ENCODE assay signal across 23 cellular contexts in the genomic region with DNA sequence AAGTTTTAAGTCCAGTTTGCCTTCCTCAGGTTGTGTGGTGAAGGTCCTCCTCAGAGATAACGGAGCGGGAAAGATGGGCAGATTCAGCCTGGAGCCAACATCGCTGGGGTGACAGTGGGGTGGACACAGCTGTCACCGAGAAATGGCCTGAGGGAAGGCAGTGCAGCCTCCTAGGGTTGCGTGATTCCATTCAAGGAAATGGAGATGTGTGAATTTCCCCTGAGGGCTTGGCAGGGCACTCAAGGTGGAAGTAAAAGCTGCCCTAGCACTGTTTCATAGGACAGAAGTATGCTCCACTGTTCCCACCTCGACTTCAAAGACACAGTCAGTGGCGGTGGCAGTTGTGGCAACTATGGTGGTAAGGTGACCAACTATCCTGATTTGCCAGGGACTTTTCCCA. TPM values are rescaled to one million over a fixed set of nuclear protein-coding genes. Genes with fewer than 3 reads are reported as not detected.
A peak's percentile ranks its signal among the peaks of the same experiment; 100 is the strongest.
DNase-seq lines count a peak whose midpoint lies in the region; ATAC-seq and TF ChIP-seq lines count a peak whose summit lies in the region.
"Had no signal": no experiment of that assay in that cellular context is flagged by ENCODE, and none has a peak within 500 bp of the region (broad histone marks: within the 10 kb centered on the region; RNA-seq: fewer than 3 reads in every experiment).

No MANE protein-coding gene starts in this region.

- no peak for TF ChIP-seq CTCF in CD14-positive monocyte (IDR thresholded peaks at IDR 0.05)
- no peak for TF ChIP-seq CTCF in endothelial cell (IDR thresholded peaks at IDR 0.05; ENCODE audit: unreplicated experiment)
- TF ChIP-seq CTCF in PC-3 (conservative IDR thresholded peaks at IDR 0.05; ENCODE audit: low read depth, low read length) = no peak

- DNase-seq in CD14-positive monocyte (ENCODE audit: low spot score) (no peak), NCI-H146 (lab: John Stamatoyannopoulos, UW) (peak; percentile 75), endothelial cell (ENCODE audit: low spot score) (no peak), retina (peak; percentile 15), germinal center (ENCODE audit: low spot score) (no peak), PC-3 (no peak)
- DNase-seq in naive thymus-derived CD4-positive, alpha-beta T cell = no peak
- DNase-seq: CD8-positive, alpha-beta T cell; DND-41; Kasumi-1; NCI-H1092; NCI-H1436; NCI-H2029; NCI-H2171; NCI-H446; NCI-H526; OCI-M1; SHP77 treated with DMSO at 0.1 percent for 48 hours; SW 1271 had no signal

- peak overlapping the region in 5 of 7 donors; percentile 30 to 75 (median 35) for H3K27ac Mint-ChIP-seq in CD14-positive monocyte
- H3K27ac Mint-ChIP-seq in endothelial cell (ENCODE audit: unreplicated experiment) = peak overlapping the region; percentile 28
- peak overlapping the region in 1 of 9 donors; percentile 59 for H3K27ac Mint-ChIP-seq in naive thymus-derived CD4-positive, alpha-beta T cell
- H3K27ac Mint-ChIP-seq: CD8-positive, alpha-beta T cell had no signal

- H3K27me3 ChIP-seq in PC-3 (ENCODE audit: low read length) = no peaks in the 10 kb centered on the region
- H3K27me3 ChIP-seq in naive thymus-derived CD4-positive, alpha-beta T cell (ENCODE audit: control insufficient read depth in 2 of 2, insufficient read depth in 2 of 2, low read length in 2 of 2) = no peaks in the 10 kb centered on the region
- H3K27me3 ChIP-seq: BLaER1 had no signal

- POLR2A ChIA-PET in PC-3 (lab: Charles Lee; ENCODE audit: unreplicated experiment) = no interaction called here
- POLR2A ChIA-PET in naive thymus-derived CD4-positive, alpha-beta T cell (lab: Charles Lee) = no interaction called here

- no peaks in the 10 kb centered on the region for H3K36me3 ChIP-seq in PC-3 (ENCODE audit: low read depth, low read length)
- H3K36me3 ChIP-seq in naive thymus-derived CD4-positive, alpha-beta T cell (ENCODE audit: control insufficient read depth in 2 of 3, insufficient read depth in 3 of 3, low read length in 3 of 3) = no peaks in the 10 kb centered on the region
- H3K36me3 ChIP-seq: BLaER1 had no signal

- no peaks in the 10 kb centered on the region for H3K9me2 ChIP-seq in PC-3 (replicated peaks; ENCODE audit: low read length)

- no peaks in the 10 kb centered on the region for H3K79me2 ChIP-seq in PC-3 (ENCODE audit: low read length)

- H3K9me3 ChIP-seq in PC-3 (ENCODE audit: low read length) = no peaks in the 10 kb centered on the region
- H3K9me3 ChIP-seq in naive thymus-derived CD4-positive, alpha-beta T cell (ENCODE audit: control insufficient read depth in 2 of 3, low read length in 3 of 3) = no peaks in the 10 kb centered on the region
- H3K9me3 ChIP-seq: BLaER1 had no signal

- H3K9me3 Mint-ChIP-seq in CD14-positive monocyte (peaks cover 0 to 3% (median 0%) of the 10 kb centered on the region in 7 donors), endothelial cell (ENCODE audit: unreplicated experiment) (no peaks in the 10 kb centered on the region)
- H3K9me3 Mint-ChIP-seq in naive thymus-derived CD4-positive, alpha-beta T cell = no peaks in the 10 kb centered on the region
- H3K9me3 Mint-ChIP-seq: CD8-positive, alpha-beta T cell had no signal

- no peaks in the 10 kb centered on the region for H3F3A ChIP-seq in PC-3 (ENCODE audit: low read length, unreplicated experiment)

- H3K4me1 Mint-ChIP-seq in CD14-positive monocyte (peaks cover 81% of the 10 kb centered on the region), endothelial cell (ENCODE audit: unreplicated experiment) (peaks cover 21% of the 10 kb centered on the region)
- H3K4me1 Mint-ChIP-seq in naive thymus-derived CD4-positive, alpha-beta T cell = peaks cover 0 to 6% (median 4%) of the 10 kb centered on the region in 7 donors

- no TSS peak for BruUV-seq in PC-3 (replicated peaks; lab: Mats Ljungman, UMichigan)

- CTCF ChIA-PET in PC-3 (lab: Charles Lee) = no interaction called here
- CTCF ChIA-PET in naive thymus-derived CD4-positive, alpha-beta T cell (lab: Charles Lee) = interaction anchor here (1.0 kb wide), 1 partner anchor 44 kb away, joined by 3 read pairs; no protein-coding TSS in a partner anchor

- H3K4me3 Mint-ChIP-seq in CD14-positive monocyte = no peak overlapping the region
- no peak overlapping the region for H3K4me3 Mint-ChIP-seq in endothelial cell (ENCODE audit: unreplicated experiment)
- no peak overlapping the region for H3K4me3 Mint-ChIP-seq in naive thymus-derived CD4-positive, alpha-beta T cell
- H3K4me3 Mint-ChIP-seq: CD8-positive, alpha-beta T cell had no signal

- ATAC-seq in PC-3 (no peak), GM21423 (IDR thresholded peaks at IDR 0.05; ENCODE audit: unreplicated experiment) (no peak)
- ATAC-seq in naive thymus-derived CD4-positive, alpha-beta T cell = no peak
- ATAC-seq: CD8-positive, alpha-beta T cell had no signal

- H3K36me3 Mint-ChIP-seq in CD14-positive monocyte (no peaks in the 10 kb centered on the region), endothelial cell (ENCODE audit: low read depth, unreplicated experiment) (no peaks in the 10 kb centered on the region)
- no peaks in the 10 kb centered on the region for H3K36me3 Mint-ChIP-seq in naive thymus-derived CD4-positive, alpha-beta T cell
- H3K36me3 Mint-ChIP-seq: CD8-positive, alpha-beta T cell had no signal

- H3K27me3 Mint-ChIP-seq in CD14-positive monocyte (ENCODE audit: low read depth in 3 of 3) (no peaks in the 10 kb centered on the region), endothelial cell (ENCODE audit: unreplicated experiment) (no peaks in the 10 kb centered on the region)
- H3K27me3 Mint-ChIP-seq in naive thymus-derived CD4-positive, alpha-beta T cell = peaks cover 2 to 42% (median 11%) of the 10 kb centered on the region in 5 donors

- H3K9ac ChIP-seq in PC-3 (ENCODE audit: low read length) = no peak overlapping the region
- H3K9ac ChIP-seq: BLaER1 had no signal

- no peak overlapping the region for H3K4me3 ChIP-seq in PC-3 (ENCODE audit: low read length)
- no peak overlapping the region for H3K4me3 ChIP-seq in naive thymus-derived CD4-positive, alpha-beta T cell (ENCODE audit: low read length)
- H3K4me3 ChIP-seq: BLaER1, SK-N-MC had no signal

- intact Hi-C loops in CD14-positive monocyte (cut with micrococcal nuclease) (no loop called here), PC-3 (cut with micrococcal nuclease) (no loop called here)
- intact Hi-C loops in naive thymus-derived CD4-positive, alpha-beta T cell (cut with micrococcal nuclease) = no loop called here

- no peaks in the 10 kb centered on the region for H4K20me1 ChIP-seq in PC-3 (ENCODE audit: low read length)
- H4K20me1 ChIP-seq: BLaER1 had no signal

- peaks cover 27% of the 10 kb centered on the region for H3K4me1 ChIP-seq in PC-3 (ENCODE audit: insufficient read depth, low read length)
- no peaks in the 10 kb centered on the region for H3K4me1 ChIP-seq in naive thymus-derived CD4-positive, alpha-beta T cell (ENCODE audit: control insufficient read depth in 2 of 2, insufficient read depth in 2 of 2, low read length in 2 of 2)

- no peak overlapping the region for H3K4me2 ChIP-seq in PC-3 (ENCODE audit: low read length)
- H3K4me2 ChIP-seq: BLaER1 had no signal

- H2AFZ ChIP-seq in PC-3 (ENCODE audit: low read length) = no peak overlapping the region

- no peak overlapping the region for H3K27ac ChIP-seq in PC-3 (ENCODE audit: low read length)
- H3K27ac ChIP-seq in naive thymus-derived CD4-positive, alpha-beta T cell (ENCODE audit: low read depth, low read length) = no peak overlapping the region
- H3K27ac ChIP-seq: BLaER1, RWPE1 had no signal

RNA-seq across cellular contexts. Expression of a gene that starts 15.4 kb away (rescaled TPM):
- 100 to 1,000 TPM; 429 to 432 TPM for polyA plus RNA-seq in CD14-positive monocyte
- total RNA-seq in endothelial cell (ENCODE audit: unreplicated experiment) (30.2 TPM), PC-3 (2014; rRNA removed) (46.6 and 50.5 TPM in 2 replicates)
- total RNA-seq in naive thymus-derived CD4-positive, alpha-beta T cell = 10 to 100 TPM; 23.3 to 55.9 (median 42.6) TPM
- 100 to 1,000 TPM; 100 to 110 TPM for polyA plus RNA-seq in naive thymus-derived CD4-positive, alpha-beta T cell

Comparison
In these comparisons a context has a peak if more than half of its experiments do, and no peak if none do; other contexts are left out.
1. DNase-seq: peak in NCI-H146 (single experiment) and retina (single experiment); none in CD14-positive monocyte (single experiment), endothelial cell (single experiment), germinal center (single experiment), PC-3 (single experiment) and naive thymus-derived CD4-positive, alpha-beta T cell (0 of 9).